10 cellular contexts compared by ENCODE assay signal in the genomic region with DNA sequence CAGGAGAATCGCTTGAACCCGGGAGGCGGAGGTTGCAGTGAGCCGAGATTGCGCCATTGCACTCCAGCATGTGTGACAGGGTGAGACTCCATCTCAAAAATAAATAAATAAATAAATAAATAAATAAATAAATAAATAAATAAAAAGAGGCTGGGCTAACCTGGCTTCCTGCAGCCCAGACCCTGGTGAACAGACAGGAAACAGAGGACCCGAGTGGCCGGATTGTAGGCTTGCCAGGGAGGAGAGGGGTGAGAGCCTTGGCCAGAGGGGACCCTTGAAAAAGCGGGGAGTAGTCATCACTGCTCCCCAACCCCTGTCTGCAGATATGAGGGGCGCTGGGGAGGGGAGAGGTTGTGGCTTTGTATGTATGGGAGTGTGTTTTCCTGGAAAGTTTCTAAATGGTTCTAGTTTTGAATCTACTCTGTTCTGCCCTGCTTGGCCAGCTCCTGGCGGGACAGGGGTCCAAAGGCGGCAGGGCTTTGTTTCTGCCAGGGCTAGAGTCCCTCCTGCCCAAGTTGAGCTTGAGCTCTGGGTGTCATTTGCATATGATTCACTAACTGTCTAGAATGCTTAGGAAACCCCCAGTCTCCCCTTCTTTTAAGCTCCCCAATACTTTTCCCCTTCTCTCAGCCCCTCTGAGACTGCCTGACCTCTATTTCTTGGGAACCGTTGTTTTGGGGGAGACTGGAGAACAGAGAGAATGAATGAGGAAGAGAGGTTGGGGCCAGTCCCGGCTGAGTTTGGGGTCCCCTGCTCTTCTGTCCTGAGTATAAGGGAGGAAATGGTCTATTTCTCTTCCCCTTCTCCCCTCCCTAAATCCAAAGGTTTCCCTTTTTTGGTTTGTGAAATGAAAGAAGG. TPM values are rescaled to one million over a fixed set of nuclear protein-coding genes. Genes with fewer than 3 reads are reported as not detected.
A peak's percentile ranks its signal among the peaks of the same experiment; 100 is the strongest.
DNase-seq lines count a peak whose midpoint lies in the region; ATAC-seq and TF ChIP-seq lines count a peak whose summit lies in the region.
"Had no signal": no experiment of that assay in that cellular context is flagged by ENCODE, and none has a peak within 500 bp of the region (broad histone marks: within the 10 kb centered on the region; RNA-seq: fewer than 3 reads in every experiment).

No MANE protein-coding gene starts in this region.

- POLR2A ChIA-PET in activated CD4-positive, alpha-beta T cell treated with anti-CD3 and anti-CD28 coated beads for 36 hours (lab: Charles Lee): interaction anchor here (0.6 to 1.3 kb wide), 5 partner anchors 15 to 236 kb away, joined by 3 to 5 read pairs (median 3); no protein-coding TSS in a partner anchor
- POLR2A ChIA-PET in activated B cell treated with CpG ODN at 0.5 μM for 24 hours (lab: Charles Lee): interaction anchor here (0.5 to 7.4 kb wide), 19 partner anchors 9 to 1363 kb away, joined by 3 to 154 read pairs (median 4); partner anchors contain the start of genes CASC3, CCR7, EIF1 and RARA

- no peak overlapping the region for H3K4me3 ChIP-seq in right atrium auricular region
- H3K4me3 ChIP-seq in suprapubic skin: no peak overlapping the region

- peak overlapping the region; percentile 84 for H3K27ac Mint-ChIP-seq in activated CD4-positive, alpha-beta T cell treated with anti-CD3 and anti-CD28 coated beads for 36 hours
- peak overlapping the region; percentile 98 for H3K27ac Mint-ChIP-seq in activated B cell treated with CpG ODN at 0.5 μM for 24 hours

- H3K27me3 ChIP-seq in right atrium auricular region: no peaks in the 10 kb centered on the region
- no peaks in the 10 kb centered on the region for H3K27me3 ChIP-seq in suprapubic skin

- DNase-seq in activated CD4-positive, alpha-beta T cell treated with anti-CD3 and anti-CD28 coated beads for 36 hours: peak; percentile 57
- no peak for DNase-seq in activated CD4-positive, alpha-beta T cell treated with anti-CD3 and anti-CD28 coated beads, Interleukin-2, amount 50 U/mL, for 1 hour
- DNase-seq in activated B cell treated with CpG ODN at 0.5 μM for 24 hours: no peak
- no peak for DNase-seq in right atrium auricular region (ENCODE audit: low spot score)
- no peak for DNase-seq in suprapubic skin (ENCODE audit: low spot score in 2 of 2)
- DNase-seq in NCI-H1694 treated with DMSO at 0.1 percent for 48 hours (lab: John Stamatoyannopoulos, UW): no peak
- DNase-seq in medulla oblongata (ENCODE audit: extremely low spot score): no peak
- DNase-seq: NCI-H510A had no signal

- whole genome bisulfite sequencing in suprapubic skin: 64% methylated on average over 13 of the region's 13 CpGs

- H3K4me3 Mint-ChIP-seq in activated CD4-positive, alpha-beta T cell treated with anti-CD3 and anti-CD28 coated beads for 36 hours: peak overlapping the region; percentile 85
- H3K4me3 Mint-ChIP-seq in activated B cell treated with CpG ODN at 0.5 μM for 24 hours: peak overlapping the region; percentile 93
- H3K4me3 Mint-ChIP-seq: neural crest cell had no signal

- no peak for TF ChIP-seq EP300 in suprapubic skin (IDR thresholded peaks at IDR 0.05)

- CTCF ChIA-PET in activated CD4-positive, alpha-beta T cell treated with anti-CD3 and anti-CD28 coated beads for 36 hours (lab: Charles Lee): interaction anchor here (0.5 to 3.4 kb wide), 10 partner anchors 8 to 228 kb away, joined by 3 to 16 read pairs (median 6); no protein-coding TSS in a partner anchor
- CTCF ChIA-PET in activated B cell treated with CpG ODN at 0.5 μM for 24 hours (lab: Charles Lee): interaction anchor here (0.9 to 5.4 kb wide), 9 partner anchors 8 to 34 kb away, joined by 3 to 53 read pairs (median 3); no protein-coding TSS in a partner anchor

- H3K27ac ChIP-seq in right atrium auricular region: peak overlapping the region; percentile 96 to 98
- H3K27ac ChIP-seq in suprapubic skin: peak overlapping the region; percentile 66

- ATAC-seq in activated CD4-positive, alpha-beta T cell treated with anti-CD3 and anti-CD28 coated beads for 36 hours: peak; percentile 15
- ATAC-seq in activated B cell treated with CpG ODN at 0.5 μM for 24 hours (ENCODE audit: low read depth) (no peak), HG03108 (IDR thresholded peaks at IDR 0.05; ENCODE audit: unreplicated experiment) (no peak)

- peaks cover 95% of the 10 kb centered on the region for H3K4me1 Mint-ChIP-seq in activated CD4-positive, alpha-beta T cell treated with anti-CD3 and anti-CD28 coated beads for 36 hours
- H3K4me1 Mint-ChIP-seq in activated B cell treated with CpG ODN at 0.5 μM for 24 hours: peaks cover 97% of the 10 kb centered on the region

- H3K9me3 Mint-ChIP-seq in activated CD4-positive, alpha-beta T cell treated with anti-CD3 and anti-CD28 coated beads for 36 hours (ENCODE audit: low read depth): no peaks in the 10 kb centered on the region
- H3K9me3 Mint-ChIP-seq in activated B cell treated with CpG ODN at 0.5 μM for 24 hours: no peaks in the 10 kb centered on the region
- H3K9me3 Mint-ChIP-seq: neural crest cell had no signal

- H3K4me1 ChIP-seq in right atrium auricular region (peaks cover 0 to 100% of the 10 kb centered on the region in 2 donors), suprapubic skin (peaks cover 100% of the 10 kb centered on the region)

- H3K36me3 ChIP-seq in right atrium auricular region: no peaks in the 10 kb centered on the region
- no peaks in the 10 kb centered on the region for H3K36me3 ChIP-seq in suprapubic skin

- intact Hi-C loops in activated CD4-positive, alpha-beta T cell treated with anti-CD3 and anti-CD28 coated beads for 36 hours (cut with DNase I, micrococcal nuclease): loop anchor here in 1 of 2 experiments (10.0 kb wide), 1 partner anchor 551 kb away; no protein-coding TSS in a partner anchor
- intact Hi-C loops in activated B cell treated with CpG ODN at 0.5 μM for 24 hours (cut with micrococcal nuclease): loop anchor here (1.0 to 10.0 kb wide), 3 partner anchors 11 to 571 kb away; no protein-coding TSS in a partner anchor

- H3K36me3 Mint-ChIP-seq in activated CD4-positive, alpha-beta T cell treated with anti-CD3 and anti-CD28 coated beads for 36 hours (ENCODE audit: low read depth): peaks cover 12% of the 10 kb centered on the region
- H3K36me3 Mint-ChIP-seq in activated B cell treated with CpG ODN at 0.5 μM for 24 hours (ENCODE audit: low read depth): peaks cover 12% of the 10 kb centered on the region

- no peak for TF ChIP-seq POLR2A in suprapubic skin (IDR thresholded peaks at IDR 0.05)

- H3K9me3 ChIP-seq in right atrium auricular region (no peaks in the 10 kb centered on the region), suprapubic skin (no peaks in the 10 kb centered on the region)

- H3K27me3 Mint-ChIP-seq in activated CD4-positive, alpha-beta T cell treated with anti-CD3 and anti-CD28 coated beads for 36 hours: no peaks in the 10 kb centered on the region
- no peaks in the 10 kb centered on the region for H3K27me3 Mint-ChIP-seq in activated B cell treated with CpG ODN at 0.5 μM for 24 hours

- no peak for TF ChIP-seq CTCF in activated B cell treated with CpG ODN at 0.5 μM for 24 hours (IDR thresholded peaks at IDR 0.05)
- no peak for TF ChIP-seq CTCF in right atrium auricular region (IDR thresholded peaks at IDR 0.05)
- no peak for TF ChIP-seq CTCF in suprapubic skin (IDR thresholded peaks at IDR 0.05)

RNA-seq across cellular contexts. Expression of gene RARA, which starts 16.4 kb away (rescaled TPM):
- total RNA-seq in activated CD4-positive, alpha-beta T cell treated with anti-CD3 and anti-CD28 coated beads for 36 hours: 10 to 100 TPM; 29.8 to 40.2 TPM
- total RNA-seq in activated B cell treated with CpG ODN at 0.5 μM for 24 hours (71.2 and 72.5 TPM in 2 replicates), right atrium auricular region (10 to 100 TPM; 28.5 to 51.7 TPM), suprapubic skin (10 to 100 TPM; 19.4 to 32.1 (median 28.3) TPM)

RNA-seq across cellular contexts. Expression of gene CDC6, which starts 37.7 kb away (rescaled TPM):
- total RNA-seq in activated CD4-positive, alpha-beta T cell treated with anti-CD3 and anti-CD28 coated beads for 36 hours: 100 to 1,000 TPM; 105 to 171 TPM
- total RNA-seq in activated B cell treated with CpG ODN at 0.5 μM for 24 hours: 9.2 and 9.7 TPM in 2 replicates
- total RNA-seq in right atrium auricular region: 1 to 10 TPM in 1 of 2 donors, under 1 TPM in 1; 0.44 to 1.0 TPM
- 1 to 10 TPM; 2.7 to 5.3 (median 3.3) TPM for total RNA-seq in suprapubic skin

RNA-seq across cellular contexts. Expression of gene GJD3, which starts 39.2 kb away (rescaled TPM):
- not detected for total RNA-seq in activated CD4-positive, alpha-beta T cell treated with anti-CD3 and anti-CD28 coated beads for 36 hours
- not detected in 2 replicates for total RNA-seq in activated B cell treated with CpG ODN at 0.5 μM for 24 hours
- 1 to 10 TPM in 1 of 2 donors, not detected in 1; 1.6 TPM for total RNA-seq in right atrium auricular region
- 1 to 10 TPM in 1 of 4 donors, not detected in 3; 2.1 TPM for total RNA-seq in suprapubic skin
- total RNA-seq: neural crest cell had no signal
